In genomic region chr19:2488942-2489731, GRCh38 we compare ENCODE assay signal across 9 cellular contexts. TPM values are rescaled to one million over a fixed set of nuclear protein-coding genes. Genes with fewer than 3 reads are reported as not detected.
DNase-seq lines count a peak whose midpoint lies in the region; ATAC-seq and TF ChIP-seq lines count a peak whose summit lies in the region.
"Had no signal": no experiment of that assay in that cellular context is flagged by ENCODE, and none has a peak within 500 bp of the region (broad histone marks: within the 10 kb centered on the region; RNA-seq: fewer than 3 reads in every experiment).

No MANE protein-coding gene starts in this region.

- H3K27me3 Mint-ChIP-seq in activated naive CD4-positive, alpha-beta T cell treated with anti-CD3 and anti-CD28 coated beads, Interleukin-2, amount 50 U/mL, for 24 hours = peaks cover 28% of the 10 kb centered on the region
- peaks cover 19 to 52% (median 24%) of the 10 kb centered on the region in 3 donors for H3K27me3 Mint-ChIP-seq in naive B cell

- no peak overlapping the region for H3K27ac ChIP-seq in fibroblast of lung (ENCODE audit: insufficient read depth, low read length)

- H3K79me2 ChIP-seq in fibroblast of lung (ENCODE audit: control insufficient read depth, insufficient read depth, low read length) = no peaks in the 10 kb centered on the region

- no peak overlapping the region for H2AFZ ChIP-seq in fibroblast of lung (ENCODE audit: low read length)

- H3K9ac ChIP-seq in fibroblast of lung (ENCODE audit: insufficient read depth, low read length) = peak overlapping the region; percentile 37

- H3K27ac Mint-ChIP-seq in activated naive CD4-positive, alpha-beta T cell treated with anti-CD3 and anti-CD28 coated beads, Interleukin-2, amount 50 U/mL, for 24 hours = peak overlapping the region; percentile 59
- peak overlapping the region in 1 of 6 donors; percentile 53 for H3K27ac Mint-ChIP-seq in naive B cell

- no peaks in the 10 kb centered on the region for H3K9me3 ChIP-seq in fibroblast of lung (ENCODE audit: control insufficient read depth, insufficient read depth, low read depth, low read length)
- H3K9me3 ChIP-seq: uterus had no signal

- no peak for TF ChIP-seq CTCF in fibroblast of lung (conservative IDR thresholded peaks at IDR 0.05 in 1 of 2, IDR thresholded peaks at IDR 0.05 in 1 of 2; ENCODE audit: low read depth in 1 of 2, low read length in 2 of 2)

- DNase-seq in activated naive CD4-positive, alpha-beta T cell (lab: John Stamatoyannopoulos, UW) = no peak
- peak in 1 of 2 donors; percentile 40 for DNase-seq in fibroblast of lung (ENCODE audit: low read depth in 2 of 2)
- peak; percentile 22 for DNase-seq in naive B cell
- no peak for DNase-seq in T-helper 9 cell
- no peak for DNase-seq in Kasumi-1 (lab: John Stamatoyannopoulos, UW)

- H3K36me3 Mint-ChIP-seq in activated naive CD4-positive, alpha-beta T cell treated with anti-CD3 and anti-CD28 coated beads, Interleukin-2, amount 50 U/mL, for 24 hours = no peaks in the 10 kb centered on the region
- peaks cover 0 to 2% of the 10 kb centered on the region in 2 donors for H3K36me3 Mint-ChIP-seq in naive B cell

- H3K27me3 ChIP-seq in fibroblast of lung (ENCODE audit: control insufficient read depth, insufficient read depth, low read length) = no peaks in the 10 kb centered on the region
- H3K27me3 ChIP-seq: uterus had no signal

- H3K9me3 Mint-ChIP-seq in activated naive CD4-positive, alpha-beta T cell treated with anti-CD3 and anti-CD28 coated beads, Interleukin-2, amount 50 U/mL, for 24 hours = no peaks in the 10 kb centered on the region
- peaks cover 0 to 3% (median 0%) of the 10 kb centered on the region in 7 donors for H3K9me3 Mint-ChIP-seq in naive B cell

- no peaks in the 10 kb centered on the region for H4K20me1 ChIP-seq in fibroblast of lung (ENCODE audit: control insufficient read depth, extremely low read depth, insufficient read depth, low read length)

- peak; percentile 60 for ATAC-seq in SK-N-SH treated with all-trans-retinoic acid at 6 μM for 48 hours
- no peak for ATAC-seq in naive B cell (ENCODE audit: low read depth in 2 of 2)
- ATAC-seq in HG02884 (IDR thresholded peaks at IDR 0.05; ENCODE audit: unreplicated experiment) = no peak

- peaks cover 12% of the 10 kb centered on the region for H3K4me1 ChIP-seq in fibroblast of lung (ENCODE audit: control insufficient read depth, extremely low read depth, insufficient read depth, low read length)

- peaks cover 16% of the 10 kb centered on the region for H3K4me1 Mint-ChIP-seq in activated naive CD4-positive, alpha-beta T cell treated with anti-CD3 and anti-CD28 coated beads, Interleukin-2, amount 50 U/mL, for 24 hours
- peaks cover 50 to 64% (median 58%) of the 10 kb centered on the region in 3 donors for H3K4me1 Mint-ChIP-seq in naive B cell

- H3K36me3 ChIP-seq in fibroblast of lung (ENCODE audit: control insufficient read depth, insufficient read depth, low read length) = no peaks in the 10 kb centered on the region
- H3K36me3 ChIP-seq: uterus had no signal

- peak overlapping the region; percentile 78 for H3K4me2 ChIP-seq in fibroblast of lung (ENCODE audit: extremely low read depth, insufficient read depth, low read length)

- peak overlapping the region in 1 of 4 experiments; percentile 32 for H3K4me3 ChIP-seq in fibroblast of lung (replicated peaks in 1 of 4; ENCODE audit: control extremely low read depth in 1 of 4, insufficient read depth in 1 of 4, low read depth in 3 of 4, low read length in 4 of 4)

- peak overlapping the region; percentile 47 for H3K4me3 Mint-ChIP-seq in activated naive CD4-positive, alpha-beta T cell treated with anti-CD3 and anti-CD28 coated beads, Interleukin-2, amount 50 U/mL, for 24 hours
- H3K4me3 Mint-ChIP-seq in naive B cell = peak overlapping the region; percentile 39 to 83 (median 74)

TF ChIP-seq in SK-N-SH treated with all-trans-retinoic acid at 6 μM for 48 hours, 23 proteins besides CTCF, POLR2A, EP300 and RAD21:
- TF ChIP-seq GLIS3 (CRISPR knock-in tag; IDR thresholded peaks at IDR 0.05) (no peak), ZFP30 (CRISPR knock-in tag; IDR thresholded peaks at IDR 0.05) (no peak), POU6F1 (CRISPR knock-in tag; IDR thresholded peaks at IDR 0.05; ENCODE audit: borderline replicate concordance, low read depth) (no peak), SNAI2 (CRISPR knock-in tag; IDR thresholded peaks at IDR 0.05) (no peak), CSRNP3 (CRISPR knock-in tag; IDR thresholded peaks at IDR 0.05) (no peak), CSDC2 (CRISPR knock-in tag; IDR thresholded peaks at IDR 0.05) (no peak), ARNTL (CRISPR knock-in tag; IDR thresholded peaks at IDR 0.05; ENCODE audit: borderline replicate concordance, low read depth) (no peak), RARB (CRISPR knock-in tag; IDR thresholded peaks at IDR 0.05) (no peak), TOX (CRISPR knock-in tag; IDR thresholded peaks at IDR 0.05; ENCODE audit: borderline replicate concordance) (no peak), ISL1 (CRISPR knock-in tag; IDR thresholded peaks at IDR 0.05) (no peak), ZC3H10 (CRISPR knock-in tag; IDR thresholded peaks at IDR 0.05) (no peak), ZNF565 (CRISPR knock-in tag; conservative IDR thresholded peaks at IDR 0.05; ENCODE audit: low read depth) (no peak), PATZ1 (CRISPR knock-in tag; IDR thresholded peaks at IDR 0.05; ENCODE audit: borderline replicate concordance) (no peak), OSR1 (CRISPR knock-in tag; IDR thresholded peaks at IDR 0.05) (no peak), CREB5 (CRISPR knock-in tag; IDR thresholded peaks at IDR 0.05; ENCODE audit: low read depth) (no peak), BACH2 (CRISPR knock-in tag; IDR thresholded peaks at IDR 0.05; ENCODE audit: borderline replicate concordance) (no peak), TCF4 (CRISPR knock-in tag; IDR thresholded peaks at IDR 0.05; ENCODE audit: borderline replicate concordance) (no peak)
TF ChIP-seq in SK-N-SH treated with all-trans-retinoic acid at 6 μM for 48 hours: peak in this region for 0.

RNA-seq across cellular contexts. Expression of gene GADD45B, which starts 13.2 kb away (rescaled TPM):
- total RNA-seq in fibroblast of lung = 16.4 and 32.5 TPM in 2 replicates
- 61.7 and 72.8 TPM in 2 replicates for polyA plus RNA-seq in fibroblast of lung
- polyA plus RNA-seq in fibroblast of lung (2012) = 49.2 and 60.5 TPM in 2 replicates
- 44.8 and 57.4 TPM in 2 replicates for polyA minus RNA-seq in fibroblast of lung (ENCODE audit: low replicate concordance)
- 100 to 1,000 TPM in 3 of 6 donors, 10 to 100 TPM in 3; 40.2 to 177 (median 125) TPM for polyA plus RNA-seq in naive B cell (ENCODE audit: low read depth in 6 of 6)

RNA-seq across cellular contexts. Expression of gene LMNB2, which starts 32.4 kb away (rescaled TPM):
- total RNA-seq in fibroblast of lung = 47.0 and 56.3 TPM in 2 replicates
- polyA plus RNA-seq in fibroblast of lung (41.6 and 94.8 TPM in 2 replicates), naive B cell (ENCODE audit: low read depth in 6 of 6) (1 to 10 TPM; 3.2 to 5.4 (median 4.5) TPM)
- polyA plus RNA-seq in fibroblast of lung (2012) = 40.7 and 92.7 TPM in 2 replicates
- polyA minus RNA-seq in fibroblast of lung (ENCODE audit: low replicate concordance) = 62.0 and 80.7 TPM in 2 replicates
